In genomic region chr9:79706512-79706911, GRCh38 we compare ENCODE assay signal across 4 cellular contexts.
A peak's percentile ranks its signal among the peaks of the same experiment; 100 is the strongest.
TF ChIP-seq lines count a peak whose summit lies in the region.

No MANE protein-coding gene starts in this region.

TF ChIP-seq in HepG2, 621 proteins besides CTCF, POLR2A, EP300 and RAD21:
- TF ChIP-seq MAFK (conservative IDR thresholded peaks at IDR 0.05 in 1 of 2, IDR thresholded peaks at IDR 0.05 in 1 of 2; ENCODE audit: low read length in 2 of 2): peak; percentile 29 to 70; a peak in 3 of 4 replicates
- TF ChIP-seq PHF5A (CRISPR knock-in tag; IDR thresholded peaks at IDR 0.05; ENCODE audit: low read depth, unreplicated experiment): no peak
- peak; percentile 29; the same call in 1 of the 2 replicates for TF ChIP-seq MAFF (IDR thresholded peaks at IDR 0.05; ENCODE audit: low read depth, low read length)
- TF ChIP-seq CAMTA2 (CRISPR knock-in tag; IDR thresholded peaks at IDR 0.05; ENCODE audit: borderline replicate concordance): no peak
- no peak for TF ChIP-seq ZSCAN25 (CRISPR knock-in tag; IDR thresholded peaks at IDR 0.05)
- TF ChIP-seq ZNF549 (CRISPR knock-in tag; IDR thresholded peaks at IDR 0.05): no peak
- TF ChIP-seq ZEB1 (IDR thresholded peaks at IDR 0.05; ENCODE audit: insufficient replicate concordance, low read depth): no peak

TF ChIP-seq in A549, 52 proteins besides CTCF, POLR2A, EP300 and RAD21:
- TF ChIP-seq MAFK (IDR thresholded peaks at IDR 0.05; ENCODE audit: partially characterized antibody) (peak; percentile 44), NR3C1 (IDR thresholded peaks at IDR 0.05) (no peak)

TF ChIP-seq in IMR-90, 13 proteins besides CTCF, POLR2A, EP300 and RAD21:
- no peak for TF ChIP-seq MXI1 (IDR thresholded peaks at IDR 0.05; ENCODE audit: borderline replicate concordance, low read depth, low read length)
- peak; percentile 72 for TF ChIP-seq MAFK (IDR thresholded peaks at IDR 0.05; ENCODE audit: low read depth, low read length)
- TF ChIP-seq NFE2L2 (IDR thresholded peaks at IDR 0.05; ENCODE audit: low read depth, low read length): no peak
- TF ChIP-seq ELK1 (IDR thresholded peaks at IDR 0.05; ENCODE audit: borderline replicate concordance, low read depth, low read length): no peak

TF ChIP-seq in SK-N-SH treated with all-trans-retinoic acid at 6 μM for 48 hours, 23 proteins besides CTCF, POLR2A, EP300 and RAD21 (continued from another document):
- TF ChIP-seq, protein P1, sequence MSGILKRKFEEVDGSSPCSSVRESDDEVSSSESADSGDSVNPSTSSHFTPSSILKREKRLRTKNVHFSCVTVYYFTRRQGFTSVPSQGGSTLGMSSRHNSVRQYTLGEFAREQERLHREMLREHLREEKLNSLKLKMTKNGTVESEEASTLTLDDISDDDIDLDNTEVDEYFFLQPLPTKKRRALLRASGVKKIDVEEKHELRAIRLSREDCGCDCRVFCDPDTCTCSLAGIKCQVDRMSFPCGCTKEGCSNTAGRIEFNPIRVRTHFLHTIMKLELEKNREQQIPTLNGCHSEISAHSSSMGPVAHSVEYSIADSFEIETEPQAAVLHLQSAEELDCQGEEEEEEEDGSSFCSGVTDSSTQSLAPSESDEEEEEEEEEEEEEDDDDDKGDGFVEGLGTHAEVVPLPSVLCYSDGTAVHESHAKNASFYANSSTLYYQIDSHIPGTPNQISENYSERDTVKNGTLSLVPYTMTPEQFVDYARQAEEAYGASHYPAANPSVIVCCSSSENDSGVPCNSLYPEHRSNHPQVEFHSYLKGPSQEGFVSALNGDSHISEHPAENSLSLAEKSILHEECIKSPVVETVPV (CRISPR knock-in tag; IDR thresholded peaks at IDR 0.05): no peak
- TF ChIP-seq ESRRG (CRISPR knock-in tag; IDR thresholded peaks at IDR 0.05) (no peak), TCF4 (CRISPR knock-in tag; IDR thresholded peaks at IDR 0.05; ENCODE audit: borderline replicate concordance) (no peak), GLIS3 (CRISPR knock-in tag; IDR thresholded peaks at IDR 0.05) (no peak), PATZ1 (CRISPR knock-in tag; IDR thresholded peaks at IDR 0.05; ENCODE audit: borderline replicate concordance) (no peak), BACH2 (CRISPR knock-in tag; IDR thresholded peaks at IDR 0.05; ENCODE audit: borderline replicate concordance) (no peak), PPARA (CRISPR knock-in tag; IDR thresholded peaks at IDR 0.05; ENCODE audit: borderline replicate concordance) (no peak), ARNTL (CRISPR knock-in tag; IDR thresholded peaks at IDR 0.05; ENCODE audit: borderline replicate concordance, low read depth) (no peak), ZC3H10 (CRISPR knock-in tag; IDR thresholded peaks at IDR 0.05) (no peak), ZFP3 (CRISPR knock-in tag; IDR thresholded peaks at IDR 0.05) (no peak), TSHZ2 (CRISPR knock-in tag; IDR thresholded peaks at IDR 0.05) (no peak), SNAI2 (CRISPR knock-in tag; IDR thresholded peaks at IDR 0.05) (no peak), ZNF8 (CRISPR knock-in tag; IDR thresholded peaks at IDR 0.05) (no peak), OSR1 (CRISPR knock-in tag; IDR thresholded peaks at IDR 0.05) (no peak)
- TF ChIP-seq, protein P2, sequence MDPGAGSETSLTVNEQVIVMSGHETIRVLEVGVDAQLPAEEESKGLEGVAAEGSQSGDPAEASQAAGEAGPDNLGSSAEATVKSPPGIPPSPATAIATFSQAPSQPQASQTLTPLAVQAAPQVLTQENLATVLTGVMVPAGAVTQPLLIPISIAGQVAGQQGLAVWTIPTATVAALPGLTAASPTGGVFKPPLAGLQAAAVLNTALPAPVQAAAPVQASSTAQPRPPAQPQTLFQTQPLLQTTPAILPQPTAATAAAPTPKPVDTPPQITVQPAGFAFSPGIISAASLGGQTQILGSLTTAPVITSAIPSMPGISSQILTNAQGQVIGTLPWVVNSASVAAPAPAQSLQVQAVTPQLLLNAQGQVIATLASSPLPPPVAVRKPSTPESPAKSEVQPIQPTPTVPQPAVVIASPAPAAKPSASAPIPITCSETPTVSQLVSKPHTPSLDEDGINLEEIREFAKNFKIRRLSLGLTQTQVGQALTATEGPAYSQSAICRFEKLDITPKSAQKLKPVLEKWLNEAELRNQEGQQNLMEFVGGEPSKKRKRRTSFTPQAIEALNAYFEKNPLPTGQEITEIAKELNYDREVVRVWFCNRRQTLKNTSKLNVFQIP (CRISPR knock-in tag; IDR thresholded peaks at IDR 0.05; ENCODE audit: borderline replicate concordance, low read depth): no peak
TF ChIP-seq in SK-N-SH treated with all-trans-retinoic acid at 6 μM for 48 hours: peak in this region for 0.
